ENCODE assay signal across 2 cellular contexts in genomic region chr19:1276620-1277007, GRCh38.
TF ChIP-seq lines count a peak whose summit lies in the region.

No MANE protein-coding gene starts in this region.

TF ChIP-seq in IMR-90, 13 proteins besides CTCF, POLR2A, EP300 and RAD21:
- TF ChIP-seq BHLHE40 (IDR thresholded peaks at IDR 0.05; ENCODE audit: low read depth, low read length) = no peak

TF ChIP-seq in GM12878, 131 proteins besides CTCF, POLR2A, EP300 and RAD21:
- TF ChIP-seq TCF3 (IDR thresholded peaks at IDR 0.05; ENCODE audit: borderline replicate concordance, insufficient read depth, low read depth, low read length) = 0 out of 2 replicates have a peak, but pooled peaks have one; percentile 9
- peak; percentile 71 for TF ChIP-seq YY1 (IDR thresholded peaks at IDR 0.05; ENCODE audit: low read depth, low read length)
- no peak for TF ChIP-seq HDGF (IDR thresholded peaks at IDR 0.05)
